Comparison of ENCODE assay signal across 8 cellular contexts in genomic region chr11:8328848-8329330, GRCh38.
A peak's percentile ranks its signal among the peaks of the same experiment; 100 is the strongest.
DNase-seq lines count a peak whose midpoint lies in the region; ATAC-seq, FAIRE-seq and TF ChIP-seq lines count a peak whose summit lies in the region.

No MANE protein-coding gene starts in this region.

- TF ChIP-seq EP300 in HepG2 (IDR thresholded peaks at IDR 0.05; ENCODE audit: low read depth in 2 of 2, low read length in 2 of 2): no peak
- TF ChIP-seq EP300 in HepG2 (CRISPR knock-in tag; IDR thresholded peaks at IDR 0.05; ENCODE audit: borderline replicate concordance): no peak

- H3K27me3 ChIP-seq in colonic mucosa: no peaks in the 10 kb centered on the region
- peaks cover 2 to 14% of the 10 kb centered on the region in 2 experiments; a peak in 3 of 5 replicates for H3K27me3 ChIP-seq in HepG2 (ENCODE audit: control insufficient read depth in 1 of 2, insufficient read depth in 2 of 2, low read length in 2 of 2)

- peak; percentile 88 for DNase-seq in AG08396 (ENCODE audit: low spot score)
- peak; percentile 91 for DNase-seq in NCI-H2227 (lab: John Stamatoyannopoulos, UW; ENCODE audit: unreplicated experiment)
- DNase-seq in activated CD4-positive, CD25-positive, alpha-beta regulatory T cell treated with anti-CD3 and anti-CD28 coated beads, Interleukin-2, amount 50 U/mL, for 16 hours (ENCODE audit: low read depth, low spot score): peak; percentile 4
- DNase-seq in colonic mucosa: peak; percentile 74
- DNase-seq in HepG2 (ENCODE audit: low spot score): peak; percentile 75
- DNase-seq in stimulated activated CD4-positive, alpha-beta T cell treated with anti-CD3 and anti-CD28 coated beads, TNF-alpha, amount 100 ng/mL, for 24 hours (ENCODE audit: low read depth in 3 of 3): peak; percentile 35 to 79 (median 50)

- BruUV-seq in HepG2 (replicated peaks; lab: Mats Ljungman, UMichigan): no TSS peak

- H3K27ac ChIP-seq in colonic mucosa (no peak overlapping the region), HepG2 (ENCODE audit: extremely low read length, insufficient read depth, low read length) (no peak overlapping the region)

- CTCF ChIA-PET in HepG2 (lab: Yijun Ruan, JAX; ENCODE audit: low intra/inter-chr PET ratio, low total read pairs): interaction anchor here (0.9 kb wide), 1 partner anchor 238 kb away, joined by 6 read pairs; no protein-coding TSS in a partner anchor

- TF ChIP-seq POLR2A in HepG2 (IDR thresholded peaks at IDR 0.05; ENCODE audit: insufficient read depth in 1 of 2, low read depth in 2 of 2, low read length in 2 of 2): no peak

- no peak overlapping the region for H3K4me3 ChIP-seq in colonic mucosa
- no peak overlapping the region for H3K4me3 ChIP-seq in HepG2 (replicated peaks in 1 of 3; ENCODE audit: insufficient read depth in 1 of 3, low read depth in 2 of 3, low read length in 3 of 3)

- H2AFZ ChIP-seq in HepG2 (ENCODE audit: low read length): no peak overlapping the region

- no peak for TF ChIP-seq RAD21 in HepG2 (CRISPR knock-in tag; IDR thresholded peaks at IDR 0.05)

- ATAC-seq in GM18909 (IDR thresholded peaks at IDR 0.05; ENCODE audit: poor library complexity, unreplicated experiment) (peak; percentile 69), HG03159 (IDR thresholded peaks at IDR 0.05; ENCODE audit: unreplicated experiment) (peak; percentile 67), HepG2 (peak; percentile 95)

- H3K9me3 ChIP-seq in colonic mucosa (no peaks in the 10 kb centered on the region), HepG2 (ENCODE audit: low read length) (no peaks in the 10 kb centered on the region)

- H3K4me1 ChIP-seq in colonic mucosa (no peaks in the 10 kb centered on the region), HepG2 (ENCODE audit: insufficient read depth, low read length) (no peaks in the 10 kb centered on the region)

- H3K36me3 ChIP-seq in colonic mucosa: no peaks in the 10 kb centered on the region
- H3K36me3 ChIP-seq in HepG2 (replicated peaks in 1 of 2; ENCODE audit: control insufficient read depth in 1 of 2, insufficient read depth in 2 of 2, low read length in 2 of 2): no peaks in the 10 kb centered on the region

- peak; percentile 80 for TF ChIP-seq CTCF in colonic mucosa (IDR thresholded peaks at IDR 0.05)
- TF ChIP-seq CTCF in HepG2 (CRISPR knock-in tag; IDR thresholded peaks at IDR 0.05): peak; percentile 78

- H3K4me2 ChIP-seq in HepG2 (ENCODE audit: low read depth, low read length): peak overlapping the region; percentile 21; the same call in 1 of the 2 replicates

- WGBS in HepG2 (ENCODE audit: low lambda C conversion rate): no CpG with 5 or more reads among the region's 11 CpGs

- in situ Hi-C loops in HepG2 (cut with HindIII; ENCODE audit: extremely low pct_ligation_motif_present, low pct_unique_long_range_greater_than_20kb): no loop called here

- no peaks in the 10 kb centered on the region for H4K20me1 ChIP-seq in HepG2 (ENCODE audit: insufficient read depth, low read length)

- intact Hi-C loops in colonic mucosa (cut with DNase I) (no loop called here), HepG2 (cut with micrococcal nuclease; ENCODE audit: unreplicated experiment) (no loop called here)

- H3K79me2 ChIP-seq in HepG2 (ENCODE audit: insufficient read depth, low read length): no peaks in the 10 kb centered on the region

- POLR2A ChIA-PET in HepG2 (lab: Yijun Ruan, JAX): no interaction called here

- H3K9ac ChIP-seq in colonic mucosa (ENCODE audit: low read depth in 2 of 2, low read length in 2 of 2) (no peak overlapping the region), HepG2 (ENCODE audit: insufficient read depth, low read depth, low read length) (no peak overlapping the region)

- FAIRE-seq in HepG2 (lab: Jason Lieb, UNC): no peak

TF ChIP-seq in HepG2, 621 proteins besides CTCF, POLR2A, EP300 and RAD21 (continues in another document):
- TF ChIP-seq NR2C2 (CRISPR knock-in tag; IDR thresholded peaks at IDR 0.05; ENCODE audit: borderline replicate concordance) (no peak), ZNF317 (CRISPR knock-in tag; IDR thresholded peaks at IDR 0.05) (peak; percentile 84), AGO1 (IDR thresholded peaks at IDR 0.05; ENCODE audit: low read depth, low read length, poor library complexity, severe bottlenecking) (no peak), POGZ (CRISPR knock-in tag; IDR thresholded peaks at IDR 0.05) (peak; percentile 57; the same call in 1 of the 2 replicates), TP53 (CRISPR knock-in tag; conservative IDR thresholded peaks at IDR 0.05) (no peak), ISX (CRISPR knock-in tag; conservative IDR thresholded peaks at IDR 0.05) (no peak), ZNF687 (CRISPR knock-in tag; IDR thresholded peaks at IDR 0.05) (peak; percentile 48), ZSCAN20 (CRISPR knock-in tag; IDR thresholded peaks at IDR 0.05; ENCODE audit: borderline replicate concordance) (no peak), MIER2 (CRISPR knock-in tag; IDR thresholded peaks at IDR 0.05) (0 out of 2 replicates have a peak, but pooled peaks have one; percentile 28), SOX13 (IDR thresholded peaks at IDR 0.05) (no peak), SOX13 (CRISPR knock-in tag; conservative IDR thresholded peaks at IDR 0.05 in 1 of 2, IDR thresholded peaks at IDR 0.05 in 1 of 2) (0 out of 4 replicates have a peak, but pooled peaks of 1 of the 2 experiments have one; percentile 5), RXRA (CRISPR knock-in tag; IDR thresholded peaks at IDR 0.05) (0 out of 2 replicates have a peak, but pooled peaks have one; percentile 21), HNF1B (CRISPR knock-in tag; IDR thresholded peaks at IDR 0.05) (0 out of 2 replicates have a peak, but pooled peaks have one; percentile 32)

Comparison
In these comparisons a context has a peak if more than half of its experiments do, and no peak if none do; other contexts are left out.
1. DNase-seq: peak in every context shown above with its lines; median percentile 91 in NCI-H2227; 88 in AG08396; 75 in HepG2; 74 in colonic mucosa; 50 in stimulated activated CD4-positive, alpha-beta T cell treated with anti-CD3 and anti-CD28 coated beads, TNF-alpha, amount 100 ng/mL, for 24 hours; 4 in activated CD4-positive, CD25-positive, alpha-beta regulatory T cell treated with anti-CD3 and anti-CD28 coated beads, Interleukin-2, amount 50 U/mL, for 16 hours.